Comparison of ENCODE assay signal across 8 cellular contexts in genomic region chr19:48637449-48637947, GRCh38. TPM values are rescaled to one million over a fixed set of nuclear protein-coding genes. Genes with fewer than 3 reads are reported as not detected.
A peak's percentile ranks its signal among the peaks of the same experiment; 100 is the strongest.
DNase-seq lines count a peak whose midpoint lies in the region; ATAC-seq, FAIRE-seq and TF ChIP-seq lines count a peak whose summit lies in the region.

No MANE protein-coding gene starts in this region.

- no peaks in the 10 kb centered on the region for H3K9me3 Mint-ChIP-seq in central memory CD8-positive, alpha-beta T cell

- H4K20me1 ChIP-seq in keratinocyte (ENCODE audit: control insufficient read depth, extremely low read depth, insufficient read depth, low read length) = no peaks in the 10 kb centered on the region

- H3K4me1 Mint-ChIP-seq in central memory CD8-positive, alpha-beta T cell = peaks cover 45% of the 10 kb centered on the region

- H3K4me3 ChIP-seq in keratinocyte (ENCODE audit: control insufficient read depth in 2 of 3, extremely low read depth in 1 of 3, insufficient read depth in 2 of 3, low read depth in 1 of 3, low read length in 3 of 3) = peak overlapping the region; percentile 53 to 75 (median 72)

- ATAC-seq in GM19035 (IDR thresholded peaks at IDR 0.05; ENCODE audit: unreplicated experiment) (peak; percentile 61), HG03354 (IDR thresholded peaks at IDR 0.05; ENCODE audit: poor library complexity, severe bottlenecking, unreplicated experiment) (peak; percentile 72)
- peak; percentile 80 for ATAC-seq in activated CD4-positive, CD25-positive, alpha-beta regulatory T cell treated with anti-CD3 and anti-CD28 coated beads, Interleukin-2, amount 50 U/mL, for 24 hours
- peak; percentile 79 for ATAC-seq in central memory CD8-positive, alpha-beta T cell (replicated peaks; ENCODE audit: extremely low read depth, poor library complexity, severe bottlenecking)

- dilution Hi-C loops in keratinocyte (cut with MboI; ENCODE audit: extremely low pct_ligation_motif_present, low sequenced_read_pairs) = no loop called here

- H3K36me3 ChIP-seq in keratinocyte (ENCODE audit: control insufficient read depth in 2 of 2, extremely low read depth in 1 of 2, insufficient read depth in 2 of 2, low read length in 2 of 2) = no peaks in the 10 kb centered on the region

- peak overlapping the region; percentile 85 for H3K4me3 Mint-ChIP-seq in central memory CD8-positive, alpha-beta T cell

- peak overlapping the region; percentile 89 for H3K4me2 ChIP-seq in keratinocyte (ENCODE audit: control insufficient read depth, extremely low read depth, insufficient read depth, low read depth, low read length)

- DNase-seq in AG09319 (ENCODE audit: extremely low read depth, low read depth) = peak; percentile 99
- DNase-seq in NCI-H446 (lab: John Stamatoyannopoulos, UW) = peak; percentile 99 to 100
- peak; percentile 97 to 100 for DNase-seq in central memory CD8-positive, alpha-beta T cell (ENCODE audit: low spot score in 2 of 2)
- peak; percentile 92 for DNase-seq in keratinocyte (ENCODE audit: low read depth, low spot score)
- DNase-seq in stimulated activated CD4-positive, alpha-beta T cell treated with anti-CD3 and anti-CD28 coated beads, Interleukin-12 subunit alpha, Interleukin-12 subunit beta, amount 100 ng/mL, for 48 hours (ENCODE audit: low read depth in 2 of 3, low spot score in 1 of 3) = peak; percentile 94 to 97 (median 96)

- TF ChIP-seq CTCF in AG09319 (IDR thresholded peaks at IDR 0.05; ENCODE audit: low read depth, low read length) (no peak), keratinocyte (optimal IDR thresholded peaks at IDR 0.05 in 1 of 3, IDR thresholded peaks at IDR 0.05 in 1 of 3, conservative IDR thresholded peaks at IDR 0.05 in 1 of 3; ENCODE audit: extremely low read depth in 1 of 3, insufficient read depth in 2 of 3, low read length in 3 of 3) (no peak)

- peaks cover 55% of the 10 kb centered on the region for H3K4me1 ChIP-seq in keratinocyte (ENCODE audit: control insufficient read depth, extremely low read depth, insufficient read depth, low read length)

- H3K36me3 Mint-ChIP-seq in central memory CD8-positive, alpha-beta T cell (ENCODE audit: insufficient read depth) = peaks cover 27% of the 10 kb centered on the region

- peak overlapping the region; percentile 83 for H3K9ac ChIP-seq in keratinocyte (ENCODE audit: control insufficient read depth, extremely low read depth, insufficient read depth, low read length)

- no peaks in the 10 kb centered on the region for H3K27me3 Mint-ChIP-seq in central memory CD8-positive, alpha-beta T cell

- peak overlapping the region; percentile 97 for H3K27ac Mint-ChIP-seq in central memory CD8-positive, alpha-beta T cell (ENCODE audit: low read depth)

- H3K9me1 ChIP-seq in keratinocyte (ENCODE audit: control insufficient read depth, extremely low read depth, insufficient read depth, low read length) = no peaks in the 10 kb centered on the region

- H3K27ac ChIP-seq in keratinocyte (ENCODE audit: control insufficient read depth, insufficient read depth, low read length) = peak overlapping the region; percentile 85

- no peaks in the 10 kb centered on the region for H3K79me2 ChIP-seq in keratinocyte (ENCODE audit: control insufficient read depth, insufficient read depth, low read length)

- H2AFZ ChIP-seq in keratinocyte (ENCODE audit: control insufficient read depth, low read length) = peak overlapping the region; percentile 61

- no peak for FAIRE-seq in keratinocyte (lab: Jason Lieb, UNC)

- no peaks in the 10 kb centered on the region for H3K9me3 ChIP-seq in keratinocyte (ENCODE audit: control insufficient read depth, low read depth, low read length)

- H3K27me3 ChIP-seq in keratinocyte (ENCODE audit: control insufficient read depth, extremely low read depth, insufficient read depth, low read length) = no peaks in the 10 kb centered on the region

RNA-seq across cellular contexts. Expression of gene DBP, which starts 0.3 kb away (rescaled TPM):
- polyA plus RNA-seq in keratinocyte = 0.79 to 2.0 TPM (median 1.0 TPM) in 3 replicates
- 19.6 TPM for polyA plus RNA-seq in keratinocyte (2011; ENCODE audit: low read depth)
- 0.47 and 1.4 TPM in 2 replicates for polyA plus RNA-seq in keratinocyte (2011; cell fraction: cytosol; rRNA removed)
- 1.0 and 1.6 TPM in 2 replicates for polyA plus RNA-seq in keratinocyte (2011; cell fraction: nucleus; rRNA removed)
- 1.7 and 10.8 TPM in 2 replicates for polyA plus RNA-seq in keratinocyte (2012; ENCODE audit: low replicate concordance)
- 0.53 to 2.1 TPM (median 1.0 TPM) in 3 replicates for polyA minus RNA-seq in keratinocyte
- polyA minus RNA-seq in keratinocyte (2011; cell fraction: cytosol; rRNA and poly(A)+ RNA removed) = 2.9 TPM
- polyA minus RNA-seq in keratinocyte (2011; cell fraction: nucleus; rRNA and poly(A)+ RNA removed) = 0.42 and 1.3 TPM in 2 replicates

RNA-seq across cellular contexts. Expression of gene CA11, which starts 8.5 kb away (rescaled TPM):
- 1.6 to 3.9 TPM (median 1.7 TPM) in 3 replicates for polyA plus RNA-seq in keratinocyte
- polyA plus RNA-seq in keratinocyte (2011; ENCODE audit: low read depth) = 1.6 TPM
- 2.2 and 3.1 TPM in 2 replicates for polyA plus RNA-seq in keratinocyte (2011; cell fraction: cytosol; rRNA removed)
- 2.3 and 3.2 TPM in 2 replicates for polyA plus RNA-seq in keratinocyte (2011; cell fraction: nucleus; rRNA removed)
- 7.9 and 10.6 TPM in 2 replicates for polyA plus RNA-seq in keratinocyte (2012; ENCODE audit: low replicate concordance)
- 0.64 to 4.7 TPM (median 2.9 TPM) in 3 replicates for polyA minus RNA-seq in keratinocyte
- 3.1 TPM for polyA minus RNA-seq in keratinocyte (2011; cell fraction: cytosol; rRNA and poly(A)+ RNA removed)
- 1.8 and 5.6 TPM in 2 replicates for polyA minus RNA-seq in keratinocyte (2011; cell fraction: nucleus; rRNA and poly(A)+ RNA removed)

RNA-seq across cellular contexts. Expression of gene SPHK2, which starts 18.2 kb away (rescaled TPM):
- polyA plus RNA-seq in keratinocyte = 2.8 to 3.8 TPM (median 3.4 TPM) in 3 replicates
- 1.1 TPM for polyA plus RNA-seq in keratinocyte (2011; ENCODE audit: low read depth)
- polyA plus RNA-seq in keratinocyte (2011; cell fraction: cytosol; rRNA removed) = 1.6 and 4.5 TPM in 2 replicates
- polyA plus RNA-seq in keratinocyte (2011; cell fraction: nucleus; rRNA removed) = 8.2 and 10.9 TPM in 2 replicates
- 2.2 and 6.7 TPM in 2 replicates for polyA plus RNA-seq in keratinocyte (2012; ENCODE audit: low replicate concordance)
- 4.0 to 7.1 TPM (median 4.4 TPM) in 3 replicates for polyA minus RNA-seq in keratinocyte
- polyA minus RNA-seq in keratinocyte (2011; cell fraction: cytosol; rRNA and poly(A)+ RNA removed) = 5.8 TPM
- polyA minus RNA-seq in keratinocyte (2011; cell fraction: nucleus; rRNA and poly(A)+ RNA removed) = 5.1 and 5.2 TPM in 2 replicates

RNA-seq across cellular contexts. Expression of gene RPL18, which starts 18.5 kb away (rescaled TPM):
- polyA plus RNA-seq in keratinocyte = 1,010 to 1,534 TPM (median 1,015 TPM) in 3 replicates
- polyA plus RNA-seq in keratinocyte (2011; ENCODE audit: low read depth) = 166 TPM
- polyA plus RNA-seq in keratinocyte (2011; cell fraction: cytosol; rRNA removed) = 744 and 1,244 TPM in 2 replicates
- 365 and 473 TPM in 2 replicates for polyA plus RNA-seq in keratinocyte (2011; cell fraction: nucleus; rRNA removed)
- 1,466 and 2,372 TPM in 2 replicates for polyA plus RNA-seq in keratinocyte (2012; ENCODE audit: low replicate concordance)
- polyA minus RNA-seq in keratinocyte = 491 to 622 TPM (median 599 TPM) in 3 replicates
- polyA minus RNA-seq in keratinocyte (2011; cell fraction: cytosol; rRNA and poly(A)+ RNA removed) = 1,163 TPM
- polyA minus RNA-seq in keratinocyte (2011; cell fraction: nucleus; rRNA and poly(A)+ RNA removed) = 177 and 212 TPM in 2 replicates

RNA-seq across cellular contexts. Expression of gene FAM83E, which starts 22.6 kb away (rescaled TPM):
- 0.06 to 0.31 TPM (median 0.17 TPM) in 3 replicates for polyA plus RNA-seq in keratinocyte
- polyA plus RNA-seq in keratinocyte (2011; ENCODE audit: low read depth) = 0.56 TPM
- polyA plus RNA-seq in keratinocyte (2011; cell fraction: cytosol; rRNA removed) = 0.10 TPM in 1 of 2 replicates, not detected in the other
- polyA plus RNA-seq in keratinocyte (2011; cell fraction: nucleus; rRNA removed) = 0.31 and 0.47 TPM in 2 replicates
- polyA plus RNA-seq in keratinocyte (2012; ENCODE audit: low replicate concordance) = 0.32 and 0.85 TPM in 2 replicates
- polyA minus RNA-seq in keratinocyte = 2.7 TPM in 1 of 3 replicates, not detected in the others
- polyA minus RNA-seq in keratinocyte (2011; cell fraction: cytosol; rRNA and poly(A)+ RNA removed) = not detected
- polyA minus RNA-seq in keratinocyte (2011; cell fraction: nucleus; rRNA and poly(A)+ RNA removed) = 0.84 and 0.93 TPM in 2 replicates

Comparison
In these comparisons a context has a peak if more than half of its experiments do, and no peak if none do; other contexts are left out.
1. Peak in every context shown above with its lines: DNase-seq, ATAC-seq, H3K4me3 ChIP-seq and H3K27ac ChIP-seq.